In genomic region chr12:68012712-68013111, GRCh38 we compare ENCODE assay signal across 13 cellular contexts. TPM values are rescaled to one million over a fixed set of nuclear protein-coding genes. Genes with fewer than 3 reads are reported as not detected.
DNase-seq lines count a peak whose midpoint lies in the region; ATAC-seq and TF ChIP-seq lines count a peak whose summit lies in the region.
"Had no signal": no experiment of that assay in that cellular context is flagged by ENCODE, and none has a peak within 500 bp of the region (broad histone marks: within the 10 kb centered on the region; RNA-seq: fewer than 3 reads in every experiment).

No MANE protein-coding gene starts in this region.

- H3K27me3 Mint-ChIP-seq in CD4-positive, alpha-beta T cell: no peaks in the 10 kb centered on the region
- no peaks in the 10 kb centered on the region for H3K27me3 Mint-ChIP-seq in osteocyte (ENCODE audit: unreplicated experiment)

- TF ChIP-seq CTCF in CD4-positive, alpha-beta T cell (IDR thresholded peaks at IDR 0.05): no peak
- TF ChIP-seq CTCF in osteocyte (IDR thresholded peaks at IDR 0.05): no peak

- POLR2A ChIA-PET in CD4-positive, alpha-beta T cell (lab: Charles Lee): interaction anchor here (1.3 kb wide), 1 partner anchor 13 kb away, joined by 3 read pairs; no protein-coding TSS in a partner anchor

- ATAC-seq in GM18499 (IDR thresholded peaks at IDR 0.05; ENCODE audit: insufficient read depth, unreplicated experiment): peak; percentile 78
- peak; percentile 89 for ATAC-seq in GM21423 (IDR thresholded peaks at IDR 0.05; ENCODE audit: unreplicated experiment)
- peak; percentile 95 for ATAC-seq in HG03175 (IDR thresholded peaks at IDR 0.05; ENCODE audit: unreplicated experiment)
- ATAC-seq in CD4-positive, alpha-beta T cell (ENCODE audit: poor library complexity): no peak
- ATAC-seq: activated naive CD4-positive, alpha-beta T cell treated with anti-CD3 and anti-CD28 coated beads, Interleukin-2, amount 50 U/mL, for 72 hours had no signal

- CTCF ChIA-PET in CD4-positive, alpha-beta T cell (lab: Charles Lee): interaction anchor here (0.5 kb wide), 1 partner anchor 657 kb away, joined by 4 read pairs; no protein-coding TSS in a partner anchor

- DNase-seq in SK-MEL-5 (ENCODE audit: low read depth, low spot score): peak; percentile 40
- DNase-seq in activated gamma-delta T cell treated with Interleukin-2 at 50 U/mL for 16 hours: no peak
- DNase-seq in NCI-H2081 (lab: John Stamatoyannopoulos, UW): no peak
- DNase-seq in CD4-positive, alpha-beta T cell: no peak
- DNase-seq in osteocyte (ENCODE audit: extremely low spot score, unreplicated experiment): no peak
- DNase-seq: CD4-positive, CD25-positive, alpha-beta regulatory T cell; dorsolateral prefrontal cortex; stimulated activated CD4-positive, alpha-beta T cell treated with anti-CD3 and anti-CD28 coated beads, Interleukin-4, amount 100 ng/mL, for 4 hours; transverse colon had no signal

- H3K4me1 Mint-ChIP-seq in CD4-positive, alpha-beta T cell (ENCODE audit: low read depth): no peaks in the 10 kb centered on the region
- peaks cover 5% of the 10 kb centered on the region for H3K4me1 Mint-ChIP-seq in osteocyte (ENCODE audit: unreplicated experiment)

- no peaks in the 10 kb centered on the region for H3K27me3 ChIP-seq in CD4-positive, alpha-beta T cell (ENCODE audit: control insufficient read depth, insufficient read depth, low read length)
- H3K27me3 ChIP-seq: transverse colon had no signal

- intact Hi-C loops in CD4-positive, alpha-beta T cell (cut with DNase I, micrococcal nuclease): no loop called here

- in situ Hi-C loops in SK-MEL-5 (cut with HindIII; ENCODE audit: low pct_unique_long_range_greater_than_20kb, low sequenced_read_pairs): no loop called here

- H3K36me3 Mint-ChIP-seq in CD4-positive, alpha-beta T cell (ENCODE audit: low read depth): no peaks in the 10 kb centered on the region
- H3K36me3 Mint-ChIP-seq in osteocyte (ENCODE audit: unreplicated experiment): no peaks in the 10 kb centered on the region
- H3K36me3 Mint-ChIP-seq: activated naive CD4-positive, alpha-beta T cell treated with anti-CD3 and anti-CD28 coated beads, Interleukin-2, amount 50 U/mL, for 72 hours had no signal

- no peaks in the 10 kb centered on the region for H3K9me3 Mint-ChIP-seq in CD4-positive, alpha-beta T cell
- H3K9me3 Mint-ChIP-seq in osteocyte (ENCODE audit: unreplicated experiment): no peaks in the 10 kb centered on the region

- no peak overlapping the region for H3K4me3 Mint-ChIP-seq in CD4-positive, alpha-beta T cell
- H3K4me3 Mint-ChIP-seq in osteocyte (ENCODE audit: unreplicated experiment): no peak overlapping the region
- H3K4me3 Mint-ChIP-seq: CD4-positive, CD25-positive, alpha-beta regulatory T cell had no signal

- no peaks in the 10 kb centered on the region for H3K9me3 ChIP-seq in CD4-positive, alpha-beta T cell (ENCODE audit: control insufficient read depth, low read length)
- H3K9me3 ChIP-seq: transverse colon had no signal

- no peak overlapping the region for H3K27ac ChIP-seq in CD4-positive, alpha-beta T cell (ENCODE audit: low read depth, low read length)
- H3K27ac ChIP-seq: dorsolateral prefrontal cortex, transverse colon had no signal

- H3K27ac Mint-ChIP-seq in CD4-positive, alpha-beta T cell: no peak overlapping the region
- no peak overlapping the region for H3K27ac Mint-ChIP-seq in osteocyte (ENCODE audit: unreplicated experiment)
- H3K27ac Mint-ChIP-seq: activated naive CD4-positive, alpha-beta T cell treated with anti-CD3 and anti-CD28 coated beads, Interleukin-2, amount 50 U/mL, for 72 hours had no signal

RNA-seq across cellular contexts. Expression of gene IFNG-AS1, which starts 23.5 kb away (rescaled TPM):
- total RNA-seq in SK-MEL-5 (2014; rRNA removed; shearing (Covaris generic)): not detected in 2 replicates
- not detected in 2 replicates for polyA plus RNA-seq in SK-MEL-5 (2015; cell fraction: cytosol; rRNA removed)
- polyA plus RNA-seq in SK-MEL-5 (2015; cell fraction: nucleus; rRNA removed): not detected in 2 replicates
- total RNA-seq in CD4-positive, alpha-beta T cell: 1 to 10 TPM in 1 of 2 experiments, under 1 TPM in 1; 0.55 to 1.1 TPM
- total RNA-seq in osteocyte: not detected in 2 replicates
